In genomic region chr2:69242651-69243051, GRCh38 we compare ENCODE assay signal across 15 cellular contexts.
DNase-seq lines count a peak whose midpoint lies in the region; ATAC-seq and TF ChIP-seq lines count a peak whose summit lies in the region.
"Had no signal": no experiment of that assay in that cellular context is flagged by ENCODE, and none has a peak within 500 bp of the region (broad histone marks: within the 10 kb centered on the region; RNA-seq: fewer than 3 reads in every experiment).

No MANE protein-coding gene starts in this region.

- H3K36me3 ChIP-seq in SK-N-SH (replicated peaks in 1 of 2; ENCODE audit: control insufficient read depth in 1 of 2, insufficient read depth in 2 of 2, low read length in 1 of 2): peaks cover 39 to 51% of the 10 kb centered on the region in 2 experiments

- TF ChIP-seq RAD21 in SK-N-SH (IDR thresholded peaks at IDR 0.05; ENCODE audit: low read length): no peak

- no peak overlapping the region for H2AFZ ChIP-seq in SK-N-SH (ENCODE audit: low read depth)

- peak overlapping the region; percentile 55 to 62; a peak in 3 of 4 replicates for H3K27ac ChIP-seq in SK-N-SH (ENCODE audit: low read depth in 2 of 2, low read length in 1 of 2)
- H3K27ac ChIP-seq: cardiac muscle cell, RWPE1 had no signal

- H3K4me1 ChIP-seq in SK-N-SH (ENCODE audit: control insufficient read depth in 1 of 2, insufficient read depth in 2 of 2, low read depth in 1 of 2, low read length in 1 of 2): peaks cover 0 to 9% of the 10 kb centered on the region in 2 experiments; a peak in 2 of 4 replicates

- TF ChIP-seq CTCF in SK-N-SH (IDR thresholded peaks at IDR 0.05): no peak
- no peak for TF ChIP-seq CTCF in foreskin fibroblast (IDR thresholded peaks at IDR 0.05; ENCODE audit: low read depth, low read length)
- no peak for TF ChIP-seq CTCF in GM13976 (IDR thresholded peaks at IDR 0.05; ENCODE audit: borderline replicate concordance, control extremely low read depth, extremely low read depth, insufficient read depth, missing control alignments)

- in situ Hi-C loops in GM13976 (cut with MboI; ENCODE audit: low sequenced_read_pairs, unreplicated experiment): no loop called here

- no peaks in the 10 kb centered on the region for H3K9me2 ChIP-seq in SK-N-SH

- H3K9ac ChIP-seq in SK-N-SH: no peak overlapping the region

- ATAC-seq in GM21529 (IDR thresholded peaks at IDR 0.05; ENCODE audit: unreplicated experiment): no peak
- ATAC-seq: stimulated activated naive B cell treated with anti-CD40 and anti-IgM and Interleukin-4, amounts not matched to agents 10 μg/mL and 1 μg/mL and 100 μg/mL, for 72 hours had no signal

- no peak overlapping the region for H3K4me3 ChIP-seq in SK-N-SH (ENCODE audit: low read depth in 2 of 2, low read length in 1 of 2)
- H3K4me3 ChIP-seq in foreskin fibroblast (ENCODE audit: low read depth in 1 of 2, low read length in 2 of 2): no peak overlapping the region
- H3K4me3 ChIP-seq in skeletal muscle cell (ENCODE audit: low read depth, low read length): no peak overlapping the region
- H3K4me3 ChIP-seq: cardiac muscle cell had no signal

- no peaks in the 10 kb centered on the region for H3K9me3 ChIP-seq in SK-N-SH

- H4K20me1 ChIP-seq in SK-N-SH (ENCODE audit: insufficient read depth): no peaks in the 10 kb centered on the region

- TF ChIP-seq EP300 in SK-N-SH (IDR thresholded peaks at IDR 0.05; ENCODE audit: borderline replicate concordance in 1 of 2, low read depth in 1 of 2, low read length in 1 of 2): no peak

- POLR2A ChIA-PET in SK-N-SH (lab: Yijun Ruan, JAX): no interaction called here

- 74% methylated on average over 7 of the region's 7 CpGs for WGBS in SK-N-SH (ENCODE audit: low lambda C conversion rate)

- H3K79me2 ChIP-seq in SK-N-SH (ENCODE audit: insufficient read depth): no peaks in the 10 kb centered on the region

- H3K4me2 ChIP-seq in SK-N-SH: no peak overlapping the region

- CTCF ChIA-PET in SK-N-SH (lab: Yijun Ruan, JAX): interaction anchor here (0.9 to 1.7 kb wide), 3 partner anchors 17 to 49 kb away, joined by 3 to 4 read pairs (median 3); no protein-coding TSS in a partner anchor

- no peaks in the 10 kb centered on the region for H3F3A ChIP-seq in SK-N-SH (replicated peaks; ENCODE audit: insufficient read depth)

- no peaks in the 10 kb centered on the region for H3K27me3 ChIP-seq in SK-N-SH (ENCODE audit: insufficient read depth)
- H3K27me3 ChIP-seq: cardiac muscle cell had no signal

- peak; percentile 96 for DNase-seq in EH (ENCODE audit: low read depth)
- DNase-seq in SK-N-SH: no peak
- peak; percentile 84 to 89 for DNase-seq in foreskin fibroblast
- peak; percentile 89 for DNase-seq in skeletal muscle cell (ENCODE audit: low read depth)
- no peak for DNase-seq in A172 (ENCODE audit: low spot score)
- no peak for DNase-seq in AML-193 (lab: John Stamatoyannopoulos, UW)
- no peak for DNase-seq in GM13976 (ENCODE audit: low spot score)
- DNase-seq: activated CD4-positive, alpha-beta T cell treated with anti-CD3 and anti-CD28 coated beads, Interleukin-2, amount 50 U/mL, for 4 hours; activated effector memory CD4-positive, alpha-beta T cell treated with anti-CD3 and anti-CD28 coated beads, Interleukin-2, amount 50 U/mL, for 16 hours; CD4-positive, alpha-beta memory T cell; stimulated activated CD4-positive, alpha-beta T cell treated with anti-CD3 and anti-CD28 coated beads, Interleukin-4, amount 100 ng/mL, for 1 hour; stimulated activated naive B cell treated with anti-CD40 and anti-IgM and Interleukin-4, amounts not matched to agents 10 μg/mL and 1 μg/mL and 100 μg/mL, for 72 hours had no signal

TF ChIP-seq in SK-N-SH, 30 proteins besides CTCF, POLR2A, EP300 and RAD21:
- TF ChIP-seq NRF1 (IDR thresholded peaks at IDR 0.05; ENCODE audit: low read depth, low read length) (no peak), TCF12 (IDR thresholded peaks at IDR 0.05) (peak; percentile 48; the same call in 1 of the 2 replicates)

Comparison
In these comparisons a context has a peak if more than half of its experiments do, and no peak if none do; other contexts are left out.
1. DNase-seq: peak in EH (single experiment), foreskin fibroblast (2 of 2) and skeletal muscle cell (single experiment); none in SK-N-SH (single experiment), A172 (single experiment), AML-193 (0 of 2) and GM13976 (single experiment).